In the genomic region with DNA sequence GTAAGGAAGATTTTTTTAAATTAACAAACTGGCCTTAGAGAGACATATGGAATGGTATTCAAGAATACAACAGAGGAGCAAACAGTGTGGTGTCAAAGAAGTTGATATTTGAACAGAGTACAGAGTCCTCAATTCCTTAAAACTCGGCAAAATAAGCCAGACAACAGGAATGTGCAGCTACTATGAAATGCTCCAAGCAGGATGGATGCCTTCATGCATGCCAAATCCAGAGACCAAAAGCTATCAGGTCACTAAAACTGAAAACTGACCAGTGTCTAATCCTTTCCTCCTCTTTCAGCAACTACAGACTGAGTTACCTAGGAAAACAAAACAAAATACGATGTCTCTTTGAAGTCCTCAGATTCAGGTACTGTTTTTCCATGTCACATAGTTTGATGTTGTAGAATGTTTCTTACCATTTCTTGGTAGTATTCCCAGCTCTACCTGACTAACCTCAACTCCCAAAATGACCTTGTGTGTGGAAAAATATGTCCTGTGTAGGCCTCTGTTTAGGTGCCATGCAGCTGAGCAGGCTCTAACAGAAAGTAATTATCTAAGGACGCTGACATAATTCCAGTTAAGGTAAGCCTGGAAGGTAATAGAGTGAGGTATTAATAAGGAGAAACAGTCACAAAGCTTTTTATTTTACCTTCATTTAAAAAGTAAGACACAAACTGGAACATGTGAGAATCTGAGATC, we compare ENCODE assay signal across 7 cellular contexts. TPM values are rescaled to one million over a fixed set of nuclear protein-coding genes. Genes with fewer than 3 reads are reported as not detected.
DNase-seq lines count a peak whose midpoint lies in the region; ATAC-seq and TF ChIP-seq lines count a peak whose summit lies in the region.

No MANE protein-coding gene starts in this region.

- DNase-seq in renal cortical epithelial cell (ENCODE audit: low read depth) = peak; percentile 46
- DNase-seq in cerebellum (ENCODE audit: low spot score) = no peak
- no peak for DNase-seq in NCI-H146 (lab: John Stamatoyannopoulos, UW)
- DNase-seq in stimulated activated CD4-positive, alpha-beta T cell treated with anti-CD3 and anti-CD28 coated beads, Interleukin-4, amount 100 ng/mL, for 1 hour = no peak

- H4K20me1 ChIP-seq in KMS-11 (ENCODE audit: insufficient read depth) = peaks cover 39% of the 10 kb centered on the region

- ATAC-seq in GM19452 (IDR thresholded peaks at IDR 0.05; ENCODE audit: unreplicated experiment) = peak; percentile 17
- ATAC-seq in esophagus mucosa = peak; percentile 35

- no peak overlapping the region for H3K4me3 ChIP-seq in KMS-11 (IDR thresholded peaks at IDR 0.05; ENCODE audit: insufficient read depth, low read depth, low read length)

- H3K4me2 ChIP-seq in KMS-11 = peak overlapping the region; percentile 65

- H3K79me2 ChIP-seq in KMS-11 (ENCODE audit: insufficient read depth, low read depth) = peaks cover 100% of the 10 kb centered on the region

- no peak overlapping the region for H2AFZ ChIP-seq in KMS-11 (ENCODE audit: low read depth)

- H3K27me3 ChIP-seq in KMS-11 (ENCODE audit: insufficient read depth, low read depth) = no peaks in the 10 kb centered on the region

- H3K4me1 ChIP-seq in KMS-11 (ENCODE audit: low read depth, poor library complexity, severe bottlenecking) = peaks cover 100% of the 10 kb centered on the region

- peak overlapping the region; percentile 70 for H3K27ac ChIP-seq in KMS-11

- H3K9ac ChIP-seq in KMS-11 = peak overlapping the region; percentile 33; the same call in 1 of the 2 replicates

- TF ChIP-seq CTCF in KMS-11 (conservative IDR thresholded peaks at IDR 0.05; ENCODE audit: low read depth, low read length) = no peak

- no peaks in the 10 kb centered on the region; the same call in 1 of the 2 replicates for H3K36me3 ChIP-seq in KMS-11 (ENCODE audit: insufficient read depth)

RNA-seq across cellular contexts. Expression of gene TBL1XR1, which starts 46.9 kb away (rescaled TPM):
- total RNA-seq in esophagus mucosa (123 TPM), renal cortical epithelial cell (339 and 483 TPM in 2 replicates), cerebellum (187 TPM)
